18 cellular contexts compared by ENCODE assay signal in genomic region chr5:140165101-140165920, GRCh38. TPM values are rescaled to one million over a fixed set of nuclear protein-coding genes. Genes with fewer than 3 reads are reported as not detected.
A peak's percentile ranks its signal among the peaks of the same experiment; 100 is the strongest.
DNase-seq lines count a peak whose midpoint lies in the region; ATAC-seq, FAIRE-seq and TF ChIP-seq lines count a peak whose summit lies in the region.
"Had no signal": no experiment of that assay in that cellular context is flagged by ENCODE, and none has a peak within 500 bp of the region (broad histone marks: within the 10 kb centered on the region; RNA-seq: fewer than 3 reads in every experiment).

No MANE protein-coding gene starts in this region.

- no peaks in the 10 kb centered on the region for H4K20me1 ChIP-seq in K562 (replicated peaks; ENCODE audit: control insufficient read depth, insufficient read depth, low read length)

- POLR2A ChIA-PET in K562 (lab: Yijun Ruan, JAX) = interaction anchor here (1.3 to 2.1 kb wide), 2 partner anchors 9 to 12 kb away, joined by 3 to 9 read pairs; partner anchors contain the start of gene CYSTM1

- H3K9me1 ChIP-seq in K562 (ENCODE audit: control insufficient read depth, insufficient read depth, low read length) = no peaks in the 10 kb centered on the region

- no peak for TF ChIP-seq RAD21 in K562 (CRISPR knock-in tag; conservative IDR thresholded peaks at IDR 0.05 in 1 of 2, IDR thresholded peaks at IDR 0.05 in 1 of 2)

- no peak for FAIRE-seq in K562 (lab: Jason Lieb, UNC)

- H2AFZ ChIP-seq in K562 (ENCODE audit: low read depth, low read length) = no peak overlapping the region

- no peaks in the 10 kb centered on the region; a peak in 1 of 5 replicates for H3K27me3 ChIP-seq in K562 (ENCODE audit: control insufficient read depth in 2 of 2, insufficient read depth in 2 of 2, low read length in 2 of 2)
- H3K27me3 ChIP-seq: dorsolateral prefrontal cortex, esophagus muscularis mucosa, uterus had no signal

- peak; percentile 57 for ATAC-seq in K562
- ATAC-seq in left lobe of liver = peak; percentile 89
- peak; percentile 26 for ATAC-seq in omental fat pad (ENCODE audit: low FRiP score)
- ATAC-seq: stimulated activated naive CD8-positive, alpha-beta T cell treated with anti-CD3 and anti-CD28 coated beads, Interleukin-15, amount 100 ng/mL, for 72 hours; T-cell had no signal

- no peak overlapping the region for H3K4me3 ChIP-seq in K562
- H3K4me3 ChIP-seq: dorsolateral prefrontal cortex, esophagus muscularis mucosa, uterus had no signal

- DNase-seq in HUDEP-2 (lab: John Stamatoyannopoulos, UW; ENCODE audit: unreplicated experiment in 76 of 76) (peak in 40 of 76 experiments; percentile 8 to 65 (median 34)), K562 (ENCODE audit: extremely low read depth in 1 of 4, low spot score in 3 of 4) (peak; percentile 46 to 62 (median 54)), left lobe of liver (ENCODE audit: low spot score) (peak; percentile 64), omental fat pad (ENCODE audit: low spot score) (no peak), SHP77 (lab: John Stamatoyannopoulos, UW) (no peak), COR-L47 (lab: John Stamatoyannopoulos, UW) (no peak), NCI-H1092 (lab: John Stamatoyannopoulos, UW) (no peak)
- no peak for DNase-seq in activated CD8-positive, alpha-beta memory T cell treated with anti-CD3 and anti-CD28 coated beads, Interleukin-2, amount 50 U/mL, for 48 hours
- DNase-seq: CD4-positive, alpha-beta memory T cell; DMS79 treated with DMSO at 0.1 percent for 48 hours; dorsolateral prefrontal cortex; midbrain; NCI-H146; stimulated activated naive CD8-positive, alpha-beta T cell treated with anti-CD3 and anti-CD28 coated beads, Interleukin-15, amount 100 ng/mL, for 72 hours; T-cell; uterus had no signal

- in situ Hi-C loops in K562 (cut with MboI) = loop anchor here (10.0 kb wide), 1 partner anchor 189 kb away; no protein-coding TSS in a partner anchor

- no peak overlapping the region; the same call in 1 of the 2 replicates for H3K4me2 ChIP-seq in K562 (ENCODE audit: insufficient read depth, low read length)

- no peaks in the 10 kb centered on the region for H3K9me3 ChIP-seq in K562 (replicated peaks; ENCODE audit: control insufficient read depth, insufficient read depth, low read depth, low read length)
- H3K9me3 ChIP-seq: esophagus muscularis mucosa, neutrophil, uterus had no signal

- TF ChIP-seq EP300 in K562 (IDR thresholded peaks at IDR 0.05; ENCODE audit: low read length) = no peak

- WGBS in K562 (ENCODE audit: insufficient coverage, low coverage, missing lambda C conversion rate) = 45% methylated on average over 3 of the region's 5 CpGs

- H3K4me1 ChIP-seq in K562 (replicated peaks in 1 of 2; ENCODE audit: control insufficient read depth in 2 of 2, insufficient read depth in 2 of 2, low read length in 2 of 2) = peaks cover 4 to 33% of the 10 kb centered on the region in 2 experiments; a peak in 4 of 5 replicates
- H3K4me1 ChIP-seq: uterus had no signal

- TF ChIP-seq CTCF in K562 (IDR thresholded peaks at IDR 0.05 in 2 of 3, conservative IDR thresholded peaks at IDR 0.05 in 1 of 3; ENCODE audit: insufficient read depth in 2 of 3, low read depth in 1 of 3, low read length in 3 of 3) (no peak), omental fat pad (IDR thresholded peaks at IDR 0.05) (no peak)

- CTCF ChIA-PET in K562 (lab: Yijun Ruan, JAX; ENCODE audit: low intra/inter-chr PET ratio) = no interaction called here

- peak overlapping the region in 1 of 2 experiments; percentile 12; a peak in 1 of 4 replicates for H3K9ac ChIP-seq in K562 (ENCODE audit: insufficient read depth in 1 of 2, low read depth in 2 of 2, low read length in 2 of 2)

- TF ChIP-seq POLR2A in K562 (conservative IDR thresholded peaks at IDR 0.05) = no peak

- no peaks in the 10 kb centered on the region for H3K36me3 ChIP-seq in K562 (ENCODE audit: control insufficient read depth, insufficient read depth, low read length)
- H3K36me3 ChIP-seq: neutrophil, uterus had no signal

- no TSS peak for BruUV-seq in K562 (replicated peaks; lab: Mats Ljungman, UMichigan)

- no peaks in the 10 kb centered on the region for H3K79me2 ChIP-seq in K562 (ENCODE audit: control insufficient read depth, insufficient read depth, low read length)

- H3K27ac ChIP-seq in K562 (ENCODE audit: extremely low read depth, low read depth, low read length) = no peak overlapping the region
- H3K27ac ChIP-seq: esophagus muscularis mucosa, neutrophil, uterus had no signal

- intact Hi-C loops in K562 (cut with micrococcal nuclease) = loop anchor here (5.0 kb wide), 1 partner anchor 192 kb away; no protein-coding TSS in a partner anchor

TF ChIP-seq in K562, 482 proteins besides CTCF, POLR2A, EP300 and RAD21 (continues in another document):
- TF ChIP-seq NR3C1 (CRISPR knock-in tag; IDR thresholded peaks at IDR 0.05) = no peak
- TF ChIP-seq, protein P1, sequence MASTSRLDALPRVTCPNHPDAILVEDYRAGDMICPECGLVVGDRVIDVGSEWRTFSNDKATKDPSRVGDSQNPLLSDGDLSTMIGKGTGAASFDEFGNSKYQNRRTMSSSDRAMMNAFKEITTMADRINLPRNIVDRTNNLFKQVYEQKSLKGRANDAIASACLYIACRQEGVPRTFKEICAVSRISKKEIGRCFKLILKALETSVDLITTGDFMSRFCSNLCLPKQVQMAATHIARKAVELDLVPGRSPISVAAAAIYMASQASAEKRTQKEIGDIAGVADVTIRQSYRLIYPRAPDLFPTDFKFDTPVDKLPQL (IDR thresholded peaks at IDR 0.05; ENCODE audit: extremely low read depth, insufficient read length) = no peak
- TF ChIP-seq KDM1A (IDR thresholded peaks at IDR 0.05) = no peak

RNA-seq across cellular contexts. Expression of gene CYSTM1, which starts 9.7 kb away (rescaled TPM):
- total RNA-seq in K562 (2011; cell fraction: chromatin; rRNA removed; ENCODE audit: low replicate concordance) = 8.9 and 10.7 TPM in 2 replicates
- total RNA-seq in K562 (2011; cell fraction: nucleolus; rRNA removed) = 20.3 and 25.2 TPM in 2 replicates
- 20.1 and 20.5 TPM in 2 replicates for total RNA-seq in K562 (2011; cell fraction: nucleoplasm; rRNA removed)
- total RNA-seq in K562 (2014; rRNA removed) = 76.1 and 127 TPM in 2 replicates
- 66.6 and 94.6 TPM in 2 replicates for total RNA-seq in K562 (2014; rRNA removed; fragmentation: Illumina TruSeq; extraction: Trizol)
- 118 and 129 TPM in 2 replicates for total RNA-seq in K562 (2015; rRNA removed; fragmentation: Illumina TruSeq; extraction: Trizol)
- 76.2 and 86.6 TPM in 2 replicates for total RNA-seq in K562 (2021)
- 92.8 and 98.2 TPM in 2 replicates for polyA plus RNA-seq in K562 (2011; rRNA removed)
- polyA plus RNA-seq in K562 (2011; cell fraction: cytosol; rRNA removed) = 97.9 and 207 TPM in 2 replicates
- polyA plus RNA-seq in K562 (2011; cell fraction: nucleus; rRNA removed) = 39.9 and 50.7 TPM in 2 replicates
- 136 and 260 TPM in 2 replicates for polyA plus RNA-seq in K562 (2012)
- polyA plus RNA-seq in K562 (2014; fragmentation: Illumina TruSeq; extraction: Trizol) = 139 and 150 TPM in 2 replicates
- 100 to 1,000 TPM; 363 to 422 TPM for polyA plus RNA-seq in K562 (2014; fragmentation: Nextera tagmentation; extraction: Ambion mirVana)
- 108 and 126 TPM in 2 replicates for polyA plus RNA-seq in K562 (2014; rRNA removed)
- 31.6 and 43.3 TPM in 2 replicates for polyA minus RNA-seq in K562 (2011; rRNA and poly(A)+ RNA removed)
- 48.6 and 56.5 TPM in 2 replicates for polyA minus RNA-seq in K562 (2011; cell fraction: cytosol; rRNA and poly(A)+ RNA removed)
- 22.5 and 23.8 TPM in 2 replicates for polyA minus RNA-seq in K562 (2011; cell fraction: nucleus; rRNA and poly(A)+ RNA removed)
- 24.6 TPM for total RNA-seq in left lobe of liver
- 100 to 1,000 TPM; 105 to 164 (median 140) TPM for total RNA-seq in omental fat pad

RNA-seq across cellular contexts. Expression of gene IGIP, which starts 39.6 kb away (rescaled TPM):
- 1.4 and 5.9 TPM in 2 replicates for total RNA-seq in K562 (2011; cell fraction: chromatin; rRNA removed; ENCODE audit: low replicate concordance)
- total RNA-seq in K562 (2011; cell fraction: nucleolus; rRNA removed) = 0.67 and 1.2 TPM in 2 replicates
- 3.4 and 9.5 TPM in 2 replicates for total RNA-seq in K562 (2011; cell fraction: nucleoplasm; rRNA removed)
- total RNA-seq in K562 (2014; rRNA removed) = 0.73 and 1.3 TPM in 2 replicates
- total RNA-seq in K562 (2014; rRNA removed; fragmentation: Illumina TruSeq; extraction: Trizol) = 1.4 and 1.5 TPM in 2 replicates
- total RNA-seq in K562 (2015; rRNA removed; fragmentation: Illumina TruSeq; extraction: Trizol) = 1.4 and 1.6 TPM in 2 replicates
- total RNA-seq in K562 (2021) = 1.1 and 1.2 TPM in 2 replicates
- 1.0 and 1.2 TPM in 2 replicates for polyA plus RNA-seq in K562 (2011; rRNA removed)
- polyA plus RNA-seq in K562 (2011; cell fraction: cytosol; rRNA removed) = 0.19 and 0.86 TPM in 2 replicates
- 2.3 and 4.8 TPM in 2 replicates for polyA plus RNA-seq in K562 (2011; cell fraction: nucleus; rRNA removed)
- polyA plus RNA-seq in K562 (2012) = 1.1 and 2.3 TPM in 2 replicates
- 0.96 and 1.5 TPM in 2 replicates for polyA plus RNA-seq in K562 (2014; fragmentation: Illumina TruSeq; extraction: Trizol)
- polyA plus RNA-seq in K562 (2014; fragmentation: Nextera tagmentation; extraction: Ambion mirVana) = under 1 TPM; 0.52 to 0.69 TPM
- 0.91 and 1.1 TPM in 2 replicates for polyA plus RNA-seq in K562 (2014; rRNA removed)
- 1.4 and 2.2 TPM in 2 replicates for polyA minus RNA-seq in K562 (2011; rRNA and poly(A)+ RNA removed)
- polyA minus RNA-seq in K562 (2011; cell fraction: cytosol; rRNA and poly(A)+ RNA removed) = 0.57 and 0.64 TPM in 2 replicates
- polyA minus RNA-seq in K562 (2011; cell fraction: nucleus; rRNA and poly(A)+ RNA removed) = 1.3 and 3.1 TPM in 2 replicates
- 7.0 TPM for total RNA-seq in left lobe of liver
- 10 to 100 TPM in 3 of 4 donors, 1 to 10 TPM in 1; 8.4 to 21.3 (median 16.8) TPM for total RNA-seq in omental fat pad

RNA-seq across cellular contexts. Expression of gene PURA, which starts 51.4 kb away (rescaled TPM):
- total RNA-seq in K562 (2011; cell fraction: chromatin; rRNA removed; ENCODE audit: low replicate concordance) = 3.0 and 12.0 TPM in 2 replicates
- total RNA-seq in K562 (2011; cell fraction: nucleolus; rRNA removed) = 3.2 and 4.1 TPM in 2 replicates
- total RNA-seq in K562 (2011; cell fraction: nucleoplasm; rRNA removed) = 7.8 and 14.4 TPM in 2 replicates
- total RNA-seq in K562 (2014; rRNA removed) (10.7 and 13.8 TPM in 2 replicates), K562 (2014; rRNA removed; fragmentation: Illumina TruSeq; extraction: Trizol) (5.5 and 6.0 TPM in 2 replicates), K562 (2015; rRNA removed; fragmentation: Illumina TruSeq; extraction: Trizol) (5.4 and 6.7 TPM in 2 replicates), K562 (2021) (10.6 and 11.1 TPM in 2 replicates), left lobe of liver (12.7 TPM), omental fat pad (10 to 100 TPM; 16.9 to 31.8 (median 24.3) TPM)
- polyA plus RNA-seq in K562 (2011; rRNA removed) (3.7 and 4.2 TPM in 2 replicates), K562 (2014; fragmentation: Illumina TruSeq; extraction: Trizol) (4.7 and 5.6 TPM in 2 replicates), K562 (2014; fragmentation: Nextera tagmentation; extraction: Ambion mirVana) (1 to 10 TPM; 3.2 to 4.2 TPM), K562 (2014; rRNA removed) (3.9 and 4.7 TPM in 2 replicates)
- 1.4 and 2.0 TPM in 2 replicates for polyA plus RNA-seq in K562 (2011; cell fraction: cytosol; rRNA removed)
- polyA plus RNA-seq in K562 (2011; cell fraction: nucleus; rRNA removed) = 3.7 and 4.1 TPM in 2 replicates
- 4.9 and 5.4 TPM in 2 replicates for polyA plus RNA-seq in K562 (2012)
- polyA minus RNA-seq in K562 (2011; rRNA and poly(A)+ RNA removed) = 5.7 and 8.2 TPM in 2 replicates
- 5.3 and 5.8 TPM in 2 replicates for polyA minus RNA-seq in K562 (2011; cell fraction: cytosol; rRNA and poly(A)+ RNA removed)
- polyA minus RNA-seq in K562 (2011; cell fraction: nucleus; rRNA and poly(A)+ RNA removed) = 6.5 and 12.2 TPM in 2 replicates

Comparison
In these comparisons a context has a peak if more than half of its experiments do, and no peak if none do; other contexts are left out.
1. DNase-seq: peak in HUDEP-2 (40 of 76), K562 (4 of 4) and left lobe of liver (single experiment); none in omental fat pad (single experiment), SHP77 (0 of 2), COR-L47 (single experiment), activated CD8-positive, alpha-beta memory T cell treated with anti-CD3 and anti-CD28 coated beads, Interleukin-2, amount 50 U/mL, for 48 hours (single experiment) and NCI-H1092 (single experiment).
2. ATAC-seq: peak in every context shown above with its lines; median percentile 89 in left lobe of liver; 57 in K562; 26 in omental fat pad.